ENCODE assay signal across 1 cellular context in the genomic region with DNA sequence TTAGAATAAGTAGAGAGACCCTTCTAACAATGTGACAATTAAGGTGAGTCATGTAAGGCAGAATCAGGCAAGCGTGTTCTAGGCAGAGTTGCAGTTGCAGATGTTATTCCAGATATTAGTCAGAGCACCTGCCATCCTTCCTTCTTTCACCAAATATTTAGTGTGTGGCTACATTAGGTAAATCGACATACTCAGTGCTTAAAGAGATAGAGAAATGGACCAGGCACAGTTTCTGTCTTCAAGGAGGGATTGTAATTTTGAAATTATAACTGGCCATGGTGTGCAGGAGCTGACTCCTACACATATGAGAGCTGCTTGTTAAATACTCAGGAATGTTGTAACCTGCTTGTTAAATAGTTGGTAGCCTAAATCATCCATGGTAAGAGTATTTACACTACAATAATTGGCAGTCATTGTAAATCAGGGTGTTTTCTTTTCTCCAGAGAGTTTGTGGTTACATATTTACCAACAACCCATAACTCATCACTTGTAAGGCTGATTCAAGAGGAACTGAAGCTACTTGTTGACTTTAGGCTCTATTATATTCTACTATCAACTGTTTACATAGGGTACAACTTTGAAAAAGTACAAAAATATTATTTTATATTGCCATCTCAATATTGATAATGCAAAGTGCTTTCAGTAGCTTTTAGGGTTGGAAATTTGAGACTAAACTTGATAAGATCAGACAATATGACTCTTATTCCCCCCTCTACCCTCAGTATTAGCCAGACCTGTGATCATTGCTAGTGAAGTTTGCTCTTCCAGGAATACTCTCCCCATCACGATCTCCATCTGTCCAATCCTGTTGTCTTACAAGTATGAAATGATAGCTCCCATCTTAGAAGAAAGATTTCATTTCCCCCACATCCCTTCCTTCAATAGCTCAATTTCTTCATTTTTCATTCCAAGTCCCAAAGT.
TF ChIP-seq lines count a peak whose summit lies in the region.

No MANE protein-coding gene starts in this region.

TF ChIP-seq in WTC11, 78 proteins besides CTCF, POLR2A, EP300 and RAD21 (continued from another document):
- TF ChIP-seq, protein P1, sequence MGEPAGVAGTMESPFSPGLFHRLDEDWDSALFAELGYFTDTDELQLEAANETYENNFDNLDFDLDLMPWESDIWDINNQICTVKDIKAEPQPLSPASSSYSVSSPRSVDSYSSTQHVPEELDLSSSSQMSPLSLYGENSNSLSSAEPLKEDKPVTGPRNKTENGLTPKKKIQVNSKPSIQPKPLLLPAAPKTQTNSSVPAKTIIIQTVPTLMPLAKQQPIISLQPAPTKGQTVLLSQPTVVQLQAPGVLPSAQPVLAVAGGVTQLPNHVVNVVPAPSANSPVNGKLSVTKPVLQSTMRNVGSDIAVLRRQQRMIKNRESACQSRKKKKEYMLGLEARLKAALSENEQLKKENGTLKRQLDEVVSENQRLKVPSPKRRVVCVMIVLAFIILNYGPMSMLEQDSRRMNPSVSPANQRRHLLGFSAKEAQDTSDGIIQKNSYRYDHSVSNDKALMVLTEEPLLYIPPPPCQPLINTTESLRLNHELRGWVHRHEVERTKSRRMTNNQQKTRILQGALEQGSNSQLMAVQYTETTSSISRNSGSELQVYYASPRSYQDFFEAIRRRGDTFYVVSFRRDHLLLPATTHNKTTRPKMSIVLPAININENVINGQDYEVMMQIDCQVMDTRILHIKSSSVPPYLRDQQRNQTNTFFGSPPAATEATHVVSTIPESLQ (CRISPR knock-in tag; IDR thresholded peaks at IDR 0.05): no peak
- TF ChIP-seq TCF7 (CRISPR knock-in tag; IDR thresholded peaks at IDR 0.05; ENCODE audit: low read depth) (no peak), ESRRA (CRISPR knock-in tag; IDR thresholded peaks at IDR 0.05; ENCODE audit: borderline replicate concordance) (no peak), SOX15 (CRISPR knock-in tag; IDR thresholded peaks at IDR 0.05) (no peak), TEAD1 (CRISPR knock-in tag; IDR thresholded peaks at IDR 0.05) (no peak), HMGA2 (CRISPR knock-in tag; IDR thresholded peaks at IDR 0.05) (no peak), NR1H2 (CRISPR knock-in tag; IDR thresholded peaks at IDR 0.05) (no peak), CBFB (CRISPR knock-in tag; IDR thresholded peaks at IDR 0.05; ENCODE audit: low read depth) (no peak), JUN (CRISPR knock-in tag; IDR thresholded peaks at IDR 0.05) (no peak), SMAD3 (CRISPR knock-in tag; IDR thresholded peaks at IDR 0.05; ENCODE audit: borderline replicate concordance) (no peak)
- TF ChIP-seq, protein P2, sequence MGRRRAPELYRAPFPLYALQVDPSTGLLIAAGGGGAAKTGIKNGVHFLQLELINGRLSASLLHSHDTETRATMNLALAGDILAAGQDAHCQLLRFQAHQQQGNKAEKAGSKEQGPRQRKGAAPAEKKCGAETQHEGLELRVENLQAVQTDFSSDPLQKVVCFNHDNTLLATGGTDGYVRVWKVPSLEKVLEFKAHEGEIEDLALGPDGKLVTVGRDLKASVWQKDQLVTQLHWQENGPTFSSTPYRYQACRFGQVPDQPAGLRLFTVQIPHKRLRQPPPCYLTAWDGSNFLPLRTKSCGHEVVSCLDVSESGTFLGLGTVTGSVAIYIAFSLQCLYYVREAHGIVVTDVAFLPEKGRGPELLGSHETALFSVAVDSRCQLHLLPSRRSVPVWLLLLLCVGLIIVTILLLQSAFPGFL (CRISPR knock-in tag; IDR thresholded peaks at IDR 0.05; ENCODE audit: borderline replicate concordance): no peak
- TF ChIP-seq, protein P3, sequence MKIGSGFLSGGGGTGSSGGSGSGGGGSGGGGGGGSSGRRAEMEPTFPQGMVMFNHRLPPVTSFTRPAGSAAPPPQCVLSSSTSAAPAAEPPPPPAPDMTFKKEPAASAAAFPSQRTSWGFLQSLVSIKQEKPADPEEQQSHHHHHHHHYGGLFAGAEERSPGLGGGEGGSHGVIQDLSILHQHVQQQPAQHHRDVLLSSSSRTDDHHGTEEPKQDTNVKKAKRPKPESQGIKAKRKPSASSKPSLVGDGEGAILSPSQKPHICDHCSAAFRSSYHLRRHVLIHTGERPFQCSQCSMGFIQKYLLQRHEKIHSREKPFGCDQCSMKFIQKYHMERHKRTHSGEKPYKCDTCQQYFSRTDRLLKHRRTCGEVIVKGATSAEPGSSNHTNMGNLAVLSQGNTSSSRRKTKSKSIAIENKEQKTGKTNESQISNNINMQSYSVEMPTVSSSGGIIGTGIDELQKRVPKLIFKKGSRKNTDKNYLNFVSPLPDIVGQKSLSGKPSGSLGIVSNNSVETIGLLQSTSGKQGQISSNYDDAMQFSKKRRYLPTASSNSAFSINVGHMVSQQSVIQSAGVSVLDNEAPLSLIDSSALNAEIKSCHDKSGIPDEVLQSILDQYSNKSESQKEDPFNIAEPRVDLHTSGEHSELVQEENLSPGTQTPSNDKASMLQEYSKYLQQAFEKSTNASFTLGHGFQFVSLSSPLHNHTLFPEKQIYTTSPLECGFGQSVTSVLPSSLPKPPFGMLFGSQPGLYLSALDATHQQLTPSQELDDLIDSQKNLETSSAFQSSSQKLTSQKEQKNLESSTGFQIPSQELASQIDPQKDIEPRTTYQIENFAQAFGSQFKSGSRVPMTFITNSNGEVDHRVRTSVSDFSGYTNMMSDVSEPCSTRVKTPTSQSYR (CRISPR knock-in tag; IDR thresholded peaks at IDR 0.05): no peak
